10 cellular contexts compared by ENCODE assay signal in genomic region chr2:65434592-65435241, GRCh38. TPM values are rescaled to one million over a fixed set of nuclear protein-coding genes. Genes with fewer than 3 reads are reported as not detected.
DNase-seq lines count a peak whose midpoint lies in the region; ATAC-seq and TF ChIP-seq lines count a peak whose summit lies in the region.
"Had no signal": no experiment of that assay in that cellular context is flagged by ENCODE, and none has a peak within 500 bp of the region (broad histone marks: within the 10 kb centered on the region; RNA-seq: fewer than 3 reads in every experiment).

No MANE protein-coding gene starts in this region.

- H3K9me3 Mint-ChIP-seq in MCF 10A (ENCODE audit: unreplicated experiment) (no peaks in the 10 kb centered on the region), T-cell (no peaks in the 10 kb centered on the region)

- WGBS in mammary epithelial cell (ENCODE audit: low coverage, missing lambda C conversion rate) = 94% methylated on average over 3 of the region's 3 CpGs
- WGBS in transverse colon (ENCODE audit: low coverage in 1 of 2), 2 donors = 59% methylated on average over 3 of the region's 3 CpGs; no CpG with 5 or more reads in 1 of the 2 donors

- H3K27me3 ChIP-seq in mammary epithelial cell (ENCODE audit: insufficient read depth, low read length) = no peaks in the 10 kb centered on the region
- no peaks in the 10 kb centered on the region for H3K27me3 ChIP-seq in layer of hippocampus (ENCODE audit: control insufficient read depth, insufficient read depth, low read length)
- no peaks in the 10 kb centered on the region for H3K27me3 ChIP-seq in transverse colon

- no peak for ATAC-seq in T-cell (replicated peaks in 1 of 4)

- dilution Hi-C loops in mammary epithelial cell (cut with HindIII; ENCODE audit: low sequenced_read_pairs) = loop anchor here (10.0 kb wide), 1 partner anchor 50 kb away; no protein-coding TSS in a partner anchor

- no peak overlapping the region for H3K27ac ChIP-seq in mammary epithelial cell (ENCODE audit: insufficient read depth, low read depth, low read length)
- peak overlapping the region; percentile 57 for H3K27ac ChIP-seq in layer of hippocampus (ENCODE audit: low read depth, low read length)
- H3K27ac ChIP-seq in transverse colon = peak overlapping the region; percentile 91 to 94 (median 94)

- H3K4me3 ChIP-seq in mammary epithelial cell (replicated peaks in 1 of 3; ENCODE audit: insufficient read depth in 1 of 3, low read depth in 2 of 3, low read length in 3 of 3) (no peak overlapping the region), transverse colon (no peak overlapping the region)

- H3K27ac Mint-ChIP-seq in MCF 10A (ENCODE audit: low read depth, unreplicated experiment) = no peak overlapping the region
- H3K27ac Mint-ChIP-seq in T-cell = peak overlapping the region in 1 of 2 donors; percentile 19

- DNase-seq in MCF 10A (ENCODE audit: unreplicated experiment) (no peak), mammary epithelial cell (no peak), T-cell (no peak), transverse colon (no peak), NCI-H2081 treated with DMSO at 0.1 percent for 48 hours (lab: John Stamatoyannopoulos, UW) (no peak), anterior cingulate cortex (lab: John Stamatoyannopoulos, UW) (no peak), middle frontal gyrus (ENCODE audit: extremely low spot score, low spot score) (no peak)
- DNase-seq: GOT3, NCI-H524 treated with DMSO at 0.1 percent for 48 hours had no signal

- no peaks in the 10 kb centered on the region for H4K20me1 ChIP-seq in mammary epithelial cell (ENCODE audit: insufficient read depth, low read length)

- peaks cover 26% of the 10 kb centered on the region for H3K4me1 ChIP-seq in mammary epithelial cell (ENCODE audit: insufficient read depth, low read length)
- H3K4me1 ChIP-seq in transverse colon = peaks cover 3 to 33% (median 10%) of the 10 kb centered on the region in 4 donors

- H3K36me3 Mint-ChIP-seq in MCF 10A (ENCODE audit: insufficient read depth, unreplicated experiment) = no peaks in the 10 kb centered on the region
- no peaks in the 10 kb centered on the region for H3K36me3 Mint-ChIP-seq in T-cell

- no peak overlapping the region for H3K4me2 ChIP-seq in mammary epithelial cell (ENCODE audit: insufficient read depth, low read depth, low read length)

- no peak for TF ChIP-seq EP300 in transverse colon (IDR thresholded peaks at IDR 0.05; ENCODE audit: low read depth)

- H3K4me3 Mint-ChIP-seq in MCF 10A (ENCODE audit: unreplicated experiment) = peak overlapping the region; percentile 83
- H3K4me3 Mint-ChIP-seq in T-cell = peak overlapping the region; percentile 41 to 95 (median 46)

- H3K36me3 ChIP-seq in mammary epithelial cell (ENCODE audit: insufficient read depth, low read length) (no peaks in the 10 kb centered on the region), transverse colon (no peaks in the 10 kb centered on the region)

- no peak overlapping the region for H3K9ac ChIP-seq in mammary epithelial cell (ENCODE audit: insufficient read depth, low read length)

- POLR2A ChIA-PET in MCF 10A (lab: Yijun Ruan, JAX) = interaction anchor here (0.5 to 3.6 kb wide), 12 partner anchors 39 to 364 kb away, joined by 3 to 28 read pairs (median 4); partner anchors contain the start of gene ACTR2
- POLR2A ChIA-PET in T-cell (lab: Charles Lee) = interaction anchor here in 1 of 2 donors (0.5 kb wide), 1 partner anchor 138 kb away, joined by 8 read pairs; no protein-coding TSS in a partner anchor

- TF ChIP-seq POLR2A in transverse colon (IDR thresholded peaks at IDR 0.05) = no peak

- H3K79me2 ChIP-seq in mammary epithelial cell (ENCODE audit: insufficient read depth, low read length) = peaks cover 37% of the 10 kb centered on the region

- no TSS peak for BruUV-seq in MCF 10A (replicated peaks; lab: Mats Ljungman, UMichigan)
- BruUV-seq in mammary epithelial cell (replicated peaks; lab: Mats Ljungman, UMichigan) = no TSS peak

- intact Hi-C loops in MCF 10A (cut with micrococcal nuclease) = loop anchor here (5.0 kb wide), 2 partner anchors 117 to 133 kb away; no protein-coding TSS in a partner anchor
- intact Hi-C loops in mammary epithelial cell (cut with micrococcal nuclease) = loop anchor here (5.0 to 10.0 kb wide), 2 partner anchors 133 to 300 kb away; partner anchors contain the start of gene RAB1A
- intact Hi-C loops in transverse colon (cut with DNase I; ENCODE audit: low total_unique reads) = no loop called here

- H3K4me1 Mint-ChIP-seq in MCF 10A (ENCODE audit: insufficient read depth, unreplicated experiment) (peaks cover 5% of the 10 kb centered on the region), T-cell (peaks cover 17 to 23% (median 19%) of the 10 kb centered on the region in 3 donors)

- H3K27me3 Mint-ChIP-seq in MCF 10A (ENCODE audit: insufficient read depth, unreplicated experiment) (no peaks in the 10 kb centered on the region), T-cell (peaks cover 29 to 42% of the 10 kb centered on the region in 2 donors)

- TF ChIP-seq CTCF in MCF 10A (IDR thresholded peaks at IDR 0.05; ENCODE audit: unreplicated experiment) = no peak
- no peak for TF ChIP-seq CTCF in mammary epithelial cell (conservative IDR thresholded peaks at IDR 0.05 in 1 of 2, IDR thresholded peaks at IDR 0.05 in 1 of 2; ENCODE audit: extremely low read depth in 1 of 2, insufficient read depth in 1 of 2, low read depth in 1 of 2, low read length in 2 of 2)
- no peak for TF ChIP-seq CTCF in transverse colon (IDR thresholded peaks at IDR 0.05)

- in situ Hi-C loops in mammary epithelial cell (cut with MboI; ENCODE audit: low sequenced_read_pairs in 2 of 2) = loop anchor here in 1 of 2 donors (5.0 kb wide), 1 partner anchor 113 kb away; no protein-coding TSS in a partner anchor
- in situ Hi-C loops in transverse colon (cut with MboI; ENCODE audit: low pct_ligation_motif_present in 1 of 4, low pct_unique_long_range_greater_than_20kb in 1 of 4, low sequenced_read_pairs in 3 of 4) = loop anchor here in 2 of 4 donors (25.0 kb wide), 1 partner anchor 172 kb away; no protein-coding TSS in a partner anchor

- CTCF ChIA-PET in MCF 10A (lab: Yijun Ruan, JAX) (interaction anchor here (2.4 kb wide), 1 partner anchor 52 kb away, joined by 8 read pairs; no protein-coding TSS in a partner anchor), mammary epithelial cell (lab: Charles Lee; ENCODE audit: low non-redundant PET) (interaction anchor here (0.6 kb wide), 1 partner anchor 994 kb away, joined by 4 read pairs; no protein-coding TSS in a partner anchor), T-cell (lab: Charles Lee) (interaction anchor here in 1 of 2 donors (0.6 kb wide), 1 partner anchor 171 kb away, joined by 4 read pairs; no protein-coding TSS in a partner anchor)

- H2AFZ ChIP-seq in mammary epithelial cell (ENCODE audit: low read depth, low read length) = no peak overlapping the region

- no peaks in the 10 kb centered on the region for H3K9me3 ChIP-seq in mammary epithelial cell (replicated peaks; ENCODE audit: insufficient read depth, low read length)
- H3K9me3 ChIP-seq in transverse colon = no peaks in the 10 kb centered on the region

RNA-seq across cellular contexts. Expression of gene SPRED2, which starts 2.3 kb away (rescaled TPM):
- total RNA-seq in MCF 10A (2022) = 38.1 and 38.6 TPM in 2 replicates
- 10 to 100 TPM; 14.7 to 60.6 TPM for total RNA-seq in mammary epithelial cell
- polyA plus RNA-seq in mammary epithelial cell = 40.5 TPM
- polyA minus RNA-seq in mammary epithelial cell = 89.9 TPM
- 1 to 10 TPM in 3 of 5 donors, under 1 TPM in 2; 0.73 to 3.2 (median 1.2) TPM for total RNA-seq in T-cell
- total RNA-seq in transverse colon = 10 to 100 TPM in 3 of 4 donors, 1 to 10 TPM in 1; 8.4 to 34.8 (median 29.7) TPM
